In the genomic region with DNA sequence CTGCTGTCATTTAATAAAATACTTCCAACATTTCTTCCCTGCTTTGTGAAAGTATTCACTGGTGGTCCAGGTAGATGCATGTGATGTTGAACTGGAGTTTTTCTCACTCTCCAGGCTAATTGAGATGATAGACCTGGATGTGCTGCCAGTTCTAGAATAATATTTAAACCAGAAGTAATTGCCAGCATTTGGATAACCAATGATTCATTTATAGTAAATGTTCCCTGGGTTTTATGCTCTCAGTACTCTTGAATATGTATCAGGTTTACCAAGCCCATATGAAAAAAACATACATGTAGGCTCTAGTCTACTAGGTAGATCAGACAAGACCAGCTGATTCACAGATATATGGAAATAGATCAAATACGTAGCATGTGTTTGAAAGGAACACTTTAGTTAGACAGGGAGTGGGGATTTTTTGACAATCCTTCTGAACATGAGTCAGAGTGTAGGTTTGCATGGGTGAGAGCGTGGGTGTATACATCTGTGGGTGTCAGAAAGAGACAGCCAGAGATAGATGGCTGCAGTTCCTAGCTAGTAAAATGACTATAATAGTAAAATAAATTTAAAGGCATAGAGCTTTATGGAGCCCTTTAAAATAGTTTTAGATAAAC, we compare ENCODE assay signal across 10 cellular contexts.
DNase-seq lines count a peak whose midpoint lies in the region; ATAC-seq and TF ChIP-seq lines count a peak whose summit lies in the region.
"Had no signal": no experiment of that assay in that cellular context is flagged by ENCODE, and none has a peak within 500 bp of the region (broad histone marks: within the 10 kb centered on the region; RNA-seq: fewer than 3 reads in every experiment).

No MANE protein-coding gene starts in this region.

- H3F3A ChIP-seq in PC-3 (ENCODE audit: low read length, unreplicated experiment) = no peaks in the 10 kb centered on the region

- 89% methylated on average over 2 of the region's 2 CpGs for WGBS in prostate gland

- peaks cover 40% of the 10 kb centered on the region for H3K4me1 ChIP-seq in PC-3 (ENCODE audit: insufficient read depth, low read length)
- peaks cover 38% of the 10 kb centered on the region for H3K4me1 ChIP-seq in foreskin keratinocyte
- no peaks in the 10 kb centered on the region for H3K4me1 ChIP-seq in prostate gland (replicated peaks)

- H3K9me2 ChIP-seq in PC-3 (replicated peaks; ENCODE audit: low read length) = no peaks in the 10 kb centered on the region

- TF ChIP-seq CTCF in PC-3 (conservative IDR thresholded peaks at IDR 0.05; ENCODE audit: low read depth, low read length) (no peak), foreskin keratinocyte (conservative IDR thresholded peaks at IDR 0.05) (no peak), WERI-Rb-1 (IDR thresholded peaks at IDR 0.05; ENCODE audit: low read depth, low read length) (no peak), prostate gland (IDR thresholded peaks at IDR 0.05) (no peak)

- H3K36me3 ChIP-seq in PC-3 (ENCODE audit: low read depth, low read length) (no peaks in the 10 kb centered on the region), WERI-Rb-1 (no peaks in the 10 kb centered on the region), prostate gland (no peaks in the 10 kb centered on the region)

- H3K79me2 ChIP-seq in PC-3 (ENCODE audit: low read length) = no peaks in the 10 kb centered on the region

- H3K4me2 ChIP-seq in PC-3 (ENCODE audit: low read length) = no peak overlapping the region

- no peak for TF ChIP-seq POLR2A in prostate gland (IDR thresholded peaks at IDR 0.05)

- H3K9ac ChIP-seq in PC-3 (ENCODE audit: low read length) = no peak overlapping the region

- H3K4me3 ChIP-seq in PC-3 (ENCODE audit: low read length) (no peak overlapping the region), WERI-Rb-1 (ENCODE audit: low read depth, low read length) (no peak overlapping the region), prostate gland (no peak overlapping the region)

- no peak overlapping the region for H2AFZ ChIP-seq in PC-3 (ENCODE audit: low read length)

- no peak overlapping the region for H3K27ac ChIP-seq in PC-3 (ENCODE audit: low read length)
- H3K27ac ChIP-seq in foreskin keratinocyte = no peak overlapping the region
- H3K27ac ChIP-seq in WERI-Rb-1 = no peak overlapping the region
- H3K27ac ChIP-seq in prostate gland = no peak overlapping the region
- H3K27ac ChIP-seq: RWPE1 had no signal

- ATAC-seq in GM19463 (IDR thresholded peaks at IDR 0.05; ENCODE audit: unreplicated experiment) = peak; percentile 66
- peak; percentile 45 for ATAC-seq in PC-3
- ATAC-seq in foreskin keratinocyte = peak; percentile 47
- no peak for ATAC-seq in HG03097 (IDR thresholded peaks at IDR 0.05; ENCODE audit: low FRiP score, unreplicated experiment)

- no TSS peak for BruUV-seq in PC-3 (replicated peaks; lab: Mats Ljungman, UMichigan)

- DNase-seq in Daoy (ENCODE audit: low read depth) = peak; percentile 37
- DNase-seq in PC-3 = peak; percentile 21
- DNase-seq in foreskin keratinocyte = peak; percentile 54 to 72
- no peak for DNase-seq in WERI-Rb-1
- DNase-seq in NCI-H187 (lab: John Stamatoyannopoulos, UW) = no peak
- DNase-seq in prostate gland (ENCODE audit: low spot score) = no peak
- DNase-seq: NCI-H1105 had no signal

- H3K27me3 ChIP-seq in PC-3 (ENCODE audit: low read length) (no peaks in the 10 kb centered on the region), foreskin keratinocyte (no peaks in the 10 kb centered on the region), WERI-Rb-1 (ENCODE audit: insufficient read depth, low read depth, severe bottlenecking) (no peaks in the 10 kb centered on the region), prostate gland (replicated peaks; ENCODE audit: insufficient read depth) (no peaks in the 10 kb centered on the region)

- intact Hi-C loops in PC-3 (cut with micrococcal nuclease) = loop anchor here (5.0 to 10.0 kb wide), 2 partner anchors 117 to 229 kb away; a partner anchor contains a TSS
- intact Hi-C loops in prostate gland (cut with DNase I) = no loop called here

- no peaks in the 10 kb centered on the region for H4K20me1 ChIP-seq in PC-3 (ENCODE audit: low read length)

- CTCF ChIA-PET in PC-3 (lab: Charles Lee) = no interaction called here

- H3K9me3 ChIP-seq in PC-3 (ENCODE audit: low read length) (no peaks in the 10 kb centered on the region), WERI-Rb-1 (ENCODE audit: severe bottlenecking) (no peaks in the 10 kb centered on the region), prostate gland (no peaks in the 10 kb centered on the region)

- POLR2A ChIA-PET in PC-3 (lab: Charles Lee; ENCODE audit: unreplicated experiment) = interaction anchor here (0.6 kb wide), 1 partner anchor 82 kb away, joined by 4 read pairs; no protein-coding TSS in a partner anchor

Comparison
In these comparisons a context has a peak if more than half of its experiments do, and no peak if none do; other contexts are left out.
1. DNase-seq: peak in Daoy (single experiment), PC-3 (single experiment) and foreskin keratinocyte (2 of 2); none in WERI-Rb-1 (single experiment), NCI-H187 (0 of 2) and prostate gland (single experiment).